11 cellular contexts compared by ENCODE assay signal in genomic region chr2:8633735-8634313, GRCh38. TPM values are rescaled to one million over a fixed set of nuclear protein-coding genes. Genes with fewer than 3 reads are reported as not detected.
DNase-seq lines count a peak whose midpoint lies in the region; ATAC-seq, FAIRE-seq and TF ChIP-seq lines count a peak whose summit lies in the region.
"Had no signal": no experiment of that assay in that cellular context is flagged by ENCODE, and none has a peak within 500 bp of the region (broad histone marks: within the 10 kb centered on the region; RNA-seq: fewer than 3 reads in every experiment).

No MANE protein-coding gene starts in this region.

- H3K36me3 ChIP-seq in bronchial epithelial cell (ENCODE audit: control insufficient read depth, insufficient read depth, low read length) (no peaks in the 10 kb centered on the region), mucosa of descending colon (ENCODE audit: low read depth) (no peaks in the 10 kb centered on the region)
- H3K36me3 ChIP-seq: ascending aorta, transverse colon had no signal

- peak; percentile 55 for ATAC-seq in mucosa of descending colon
- no peak for ATAC-seq in HG03135 (IDR thresholded peaks at IDR 0.05; ENCODE audit: unreplicated experiment)

- DNase-seq in AG09309 (ENCODE audit: low read depth), result peak; percentile 69
- peak; percentile 75 for DNase-seq in HS-27A (ENCODE audit: low read depth)
- peak; percentile 6 for DNase-seq in bronchial epithelial cell (ENCODE audit: low read depth)
- DNase-seq in mucosa of descending colon, result peak in 1 of 3 donors; percentile 37
- no peak for DNase-seq in NCI-H1694 (lab: John Stamatoyannopoulos, UW)
- no peak for DNase-seq in SHP77 treated with DMSO at 0.1 percent for 48 hours (lab: John Stamatoyannopoulos, UW)
- DNase-seq in NOMO-1 treated with DMSO at 0.1 percent for 48 hours (lab: John Stamatoyannopoulos, UW; ENCODE audit: unreplicated experiment), result no peak
- DNase-seq: DND-41, transverse colon had no signal

- H3K9me3 ChIP-seq in mucosa of descending colon, result no peaks in the 10 kb centered on the region
- H3K9me3 ChIP-seq: ascending aorta, transverse colon had no signal

- peaks cover 3% of the 10 kb centered on the region for H3K27me3 ChIP-seq in bronchial epithelial cell (ENCODE audit: control insufficient read depth, insufficient read depth, low read length)
- H3K27me3 ChIP-seq: ascending aorta, transverse colon had no signal

- TF ChIP-seq CTCF in AG09309 (IDR thresholded peaks at IDR 0.05; ENCODE audit: control insufficient read depth, insufficient read depth, low read depth, low read length, missing control alignments) (no peak), bronchial epithelial cell (IDR thresholded peaks at IDR 0.05; ENCODE audit: insufficient read depth, low read length, severe bottlenecking) (no peak), mucosa of descending colon (IDR thresholded peaks at IDR 0.05) (no peak)

- intact Hi-C loops in mucosa of descending colon (cut with DNase I, micrococcal nuclease), result no loop called here

- FAIRE-seq in bronchial epithelial cell (lab: Jason Lieb, UNC), result no peak

- H3K4me3 ChIP-seq in AG09309 (ENCODE audit: control insufficient read depth, low read depth, low read length) (peak overlapping the region; percentile 0; the same call in 1 of the 2 replicates), bronchial epithelial cell (ENCODE audit: low read depth, low read length) (no peak overlapping the region), mucosa of descending colon (no peak overlapping the region)
- H3K4me3 ChIP-seq: ascending aorta, transverse colon had no signal

- no peaks in the 10 kb centered on the region for H3K4me1 ChIP-seq in mucosa of descending colon (ENCODE audit: low read depth)
- H3K4me1 ChIP-seq: ascending aorta had no signal

RNA-seq across cellular contexts. Expression of gene ID2, which starts 48.0 kb away (rescaled TPM):
- total RNA-seq in bronchial epithelial cell, result 3.7 and 11.6 TPM in 2 replicates
- 100 to 1,000 TPM in 2 of 3 donors, 10 to 100 TPM in 1; 97.4 to 190 (median 170) TPM for total RNA-seq in mucosa of descending colon

Comparison
In these comparisons a context has a peak if more than half of its experiments do, and no peak if none do; other contexts are left out.
1. DNase-seq: peak in AG09309 (single experiment), HS-27A (single experiment) and bronchial epithelial cell (single experiment); none in NCI-H1694 (single experiment), SHP77 treated with DMSO at 0.1 percent for 48 hours (single experiment) and NOMO-1 treated with DMSO at 0.1 percent for 48 hours (single experiment).